ENCODE assay signal across 25 cellular contexts in the genomic region with DNA sequence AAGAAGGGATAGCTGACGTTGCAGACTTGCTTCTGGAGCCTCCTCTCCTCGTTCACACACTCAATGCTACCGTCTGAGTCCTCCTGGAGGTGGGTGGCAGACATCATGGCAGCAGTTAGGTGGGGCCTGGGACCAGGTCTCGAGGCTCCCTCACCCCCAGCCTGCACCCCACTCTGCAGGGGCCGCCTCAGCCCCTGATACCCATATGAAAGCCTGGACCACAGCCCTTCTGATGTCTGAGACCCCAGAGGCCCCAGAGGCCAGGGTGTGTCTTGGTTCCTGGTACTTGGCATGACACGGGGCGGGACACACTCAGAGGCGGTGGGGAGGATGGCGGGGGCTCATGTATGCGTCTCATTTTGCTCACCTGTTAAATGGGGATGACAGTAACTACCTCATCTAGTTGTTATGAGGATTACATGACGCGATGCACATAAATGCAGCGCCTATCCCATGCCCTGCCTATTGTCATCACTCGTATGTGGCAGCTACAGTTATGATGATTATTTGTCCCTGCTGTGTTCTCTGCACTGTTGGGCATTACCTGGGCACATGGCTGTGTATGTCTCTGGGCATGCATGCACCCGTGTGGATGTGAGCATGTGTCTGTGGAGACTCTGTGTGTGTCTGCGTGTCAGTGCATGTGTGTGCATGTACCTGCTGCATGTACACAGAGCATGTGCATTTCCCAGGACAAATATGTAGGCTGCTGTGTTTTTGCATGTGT. TPM values are rescaled to one million over a fixed set of nuclear protein-coding genes. Genes with fewer than 3 reads are reported as not detected.
DNase-seq lines count a peak whose midpoint lies in the region; FAIRE-seq and TF ChIP-seq lines count a peak whose summit lies in the region.
"Had no signal": no experiment of that assay in that cellular context is flagged by ENCODE, and none has a peak within 500 bp of the region (broad histone marks: within the 10 kb centered on the region; RNA-seq: fewer than 3 reads in every experiment).

No MANE protein-coding gene starts in this region.

- no peaks in the 10 kb centered on the region for H3K27me3 ChIP-seq in astrocyte (ENCODE audit: insufficient read depth, low read length)
- H3K27me3 ChIP-seq in tibial artery = no peaks in the 10 kb centered on the region
- H3K27me3 ChIP-seq: upper lobe of left lung had no signal

- H3K4me2 ChIP-seq in astrocyte (ENCODE audit: low read length) = no peak overlapping the region

- H3K9me3 Mint-ChIP-seq in astrocyte (ENCODE audit: unreplicated experiment) (no peaks in the 10 kb centered on the region), nephron progenitor cell (no peaks in the 10 kb centered on the region)
- H3K9me3 Mint-ChIP-seq: activated naive CD4-positive, alpha-beta T cell treated with anti-CD3 and anti-CD28 coated beads for 36 hours; activated T-cell treated with anti-CD3 and anti-CD28 coated beads, Interleukin-2, amount 50 U/mL, for 72 hours; CD4-positive, alpha-beta T cell; T-helper 2 cell treated with Interferon-gamma antibody and Interleukin-4, amounts not matched to agents 5 μg/mL and 100 μg/mL, for 36 hours had no signal

- peak; percentile 38 for DNase-seq in activated CD8-positive, alpha-beta memory T cell treated with anti-CD3 and anti-CD28 coated beads for 24 hours
- no peak for DNase-seq in activated CD8-positive, alpha-beta memory T cell treated with anti-CD3 and anti-CD28 coated beads, Interleukin-2, amount 50 U/mL, for 48 hours
- DNase-seq in astrocyte (ENCODE audit: low read depth) = no peak
- peak; percentile 77 for DNase-seq in mesenteric fat pad (ENCODE audit: low spot score)
- peak; percentile 22 to 58 for DNase-seq in tibial artery
- DNase-seq in nephron progenitor cell = no peak
- DNase-seq in pons (ENCODE audit: low spot score) = no peak
- DNase-seq in NCI-H1694 (lab: John Stamatoyannopoulos, UW) = no peak
- DNase-seq: 8988T; activated CD4-positive, alpha-beta T cell treated with anti-CD3 and anti-CD28 coated beads for 4 hours; activated naive CD4-positive, alpha-beta T cell treated with anti-CD3 and anti-CD28 coated beads for 36 hours; activated T-cell treated with anti-CD3 and anti-CD28 coated beads, Interleukin-2, amount 50 U/mL, for 72 hours; foreskin melanocyte; Karpas-422; mesenchymal stem cell; NCI-H2171; NCI-H524 treated with DMSO at 0.1 percent for 48 hours; occipital lobe; retina; Right ventricle myocardium superior; stimulated activated CD4-positive, alpha-beta T cell treated with anti-CD3 and anti-CD28 coated beads, Interleukin-2, amount 100 ng/mL, for 48 hours had no signal

- H3K4me1 ChIP-seq in astrocyte (ENCODE audit: insufficient read depth, low read length) (peaks cover 30% of the 10 kb centered on the region), tibial artery (peaks cover 0 to 29% (median 5%) of the 10 kb centered on the region in 4 donors)
- H3K4me1 ChIP-seq: upper lobe of left lung had no signal

- H3K27ac ChIP-seq in astrocyte (ENCODE audit: low read depth, low read length) (no peak overlapping the region), tibial artery (peak overlapping the region in 1 of 2 donors; percentile 70)
- H3K27ac ChIP-seq: esophagus muscularis mucosa, upper lobe of left lung had no signal

- no peak overlapping the region for H2AFZ ChIP-seq in astrocyte (ENCODE audit: low read depth, low read length)

- H3K9me3 ChIP-seq in astrocyte (ENCODE audit: insufficient read depth, low read depth, low read length) (no peaks in the 10 kb centered on the region), tibial artery (no peaks in the 10 kb centered on the region)
- H3K9me3 ChIP-seq: esophagus muscularis mucosa, upper lobe of left lung had no signal

- H3K27ac Mint-ChIP-seq in astrocyte (ENCODE audit: unreplicated experiment) (peak overlapping the region; percentile 26), nephron progenitor cell (no peak overlapping the region)
- H3K27ac Mint-ChIP-seq: activated naive CD4-positive, alpha-beta T cell treated with anti-CD3 and anti-CD28 coated beads for 36 hours; activated T-cell treated with anti-CD3 and anti-CD28 coated beads, Interleukin-2, amount 50 U/mL, for 72 hours; CD4-positive, alpha-beta T cell; T-helper 2 cell treated with Interferon-gamma antibody and Interleukin-4, amounts not matched to agents 5 μg/mL and 100 μg/mL, for 36 hours had no signal

- intact Hi-C loops in tibial artery (cut with DNase I; ENCODE audit: low total_unique reads) = no loop called here

- peaks cover 12% of the 10 kb centered on the region for H3K27me3 Mint-ChIP-seq in astrocyte (ENCODE audit: low read depth, unreplicated experiment)
- H3K27me3 Mint-ChIP-seq in nephron progenitor cell (ENCODE audit: low read depth, poor library complexity) = peaks cover 21% of the 10 kb centered on the region
- H3K27me3 Mint-ChIP-seq: CD4-positive, alpha-beta T cell had no signal

- peaks cover 6% of the 10 kb centered on the region for H4K20me1 ChIP-seq in astrocyte (ENCODE audit: insufficient read depth, low read length)

- H3K9ac ChIP-seq in astrocyte (ENCODE audit: low read length) = no peak overlapping the region

- TF ChIP-seq CTCF in astrocyte (IDR thresholded peaks at IDR 0.05; ENCODE audit: insufficient read depth, low read depth, low read length) = no peak
- no peak for TF ChIP-seq CTCF in tibial artery (IDR thresholded peaks at IDR 0.05)
- TF ChIP-seq CTCF in nephron progenitor cell (IDR thresholded peaks at IDR 0.05) = no peak

- H3K79me2 ChIP-seq in astrocyte (ENCODE audit: insufficient read depth, low read length) = no peaks in the 10 kb centered on the region

- FAIRE-seq in astrocyte (lab: Jason Lieb, UNC) = no peak

- H3K4me1 Mint-ChIP-seq in astrocyte (ENCODE audit: low read depth, unreplicated experiment) (peaks cover 30% of the 10 kb centered on the region), nephron progenitor cell (peaks cover 49% of the 10 kb centered on the region)

- peaks cover 57% of the 10 kb centered on the region for H3K36me3 Mint-ChIP-seq in astrocyte (ENCODE audit: low read depth, unreplicated experiment)
- no peaks in the 10 kb centered on the region for H3K36me3 Mint-ChIP-seq in nephron progenitor cell (ENCODE audit: low read depth)

- no peak overlapping the region for H3K4me3 Mint-ChIP-seq in astrocyte (ENCODE audit: unreplicated experiment)
- H3K4me3 Mint-ChIP-seq in nephron progenitor cell = no peak overlapping the region
- H3K4me3 Mint-ChIP-seq: activated naive CD4-positive, alpha-beta T cell treated with anti-CD3 and anti-CD28 coated beads for 36 hours; activated T-cell treated with anti-CD3 and anti-CD28 coated beads, Interleukin-2, amount 50 U/mL, for 72 hours; CD4-positive, alpha-beta T cell; T-helper 2 cell treated with Interferon-gamma antibody and Interleukin-4, amounts not matched to agents 5 μg/mL and 100 μg/mL, for 36 hours had no signal

- H3K36me3 ChIP-seq in astrocyte (ENCODE audit: insufficient read depth, low read length) = peaks cover 20% of the 10 kb centered on the region
- H3K36me3 ChIP-seq in tibial artery = peaks cover 33 to 92% (median 61%) of the 10 kb centered on the region in 3 donors
- H3K36me3 ChIP-seq: upper lobe of left lung had no signal

- H3K4me3 ChIP-seq in astrocyte (ENCODE audit: insufficient read depth, low read depth, low read length) (no peak overlapping the region), tibial artery (no peak overlapping the region)
- H3K4me3 ChIP-seq: esophagus muscularis mucosa, upper lobe of left lung had no signal

RNA-seq across cellular contexts. Expression of a gene that starts 39.9 kb away (rescaled TPM):
- total RNA-seq in astrocyte (38.6 and 49.5 TPM in 2 replicates), mesenteric fat pad (48.7 TPM)

Comparison
In these comparisons a context has a peak if more than half of its experiments do, and no peak if none do; other contexts are left out.
1. DNase-seq: peak in activated CD8-positive, alpha-beta memory T cell treated with anti-CD3 and anti-CD28 coated beads for 24 hours (single experiment), mesenteric fat pad (single experiment) and tibial artery (2 of 2); none in activated CD8-positive, alpha-beta memory T cell treated with anti-CD3 and anti-CD28 coated beads, Interleukin-2, amount 50 U/mL, for 48 hours (single experiment), astrocyte (single experiment), nephron progenitor cell (single experiment), pons (single experiment) and NCI-H1694 (single experiment).